ENCODE assay signal across 8 cellular contexts in the genomic region with DNA sequence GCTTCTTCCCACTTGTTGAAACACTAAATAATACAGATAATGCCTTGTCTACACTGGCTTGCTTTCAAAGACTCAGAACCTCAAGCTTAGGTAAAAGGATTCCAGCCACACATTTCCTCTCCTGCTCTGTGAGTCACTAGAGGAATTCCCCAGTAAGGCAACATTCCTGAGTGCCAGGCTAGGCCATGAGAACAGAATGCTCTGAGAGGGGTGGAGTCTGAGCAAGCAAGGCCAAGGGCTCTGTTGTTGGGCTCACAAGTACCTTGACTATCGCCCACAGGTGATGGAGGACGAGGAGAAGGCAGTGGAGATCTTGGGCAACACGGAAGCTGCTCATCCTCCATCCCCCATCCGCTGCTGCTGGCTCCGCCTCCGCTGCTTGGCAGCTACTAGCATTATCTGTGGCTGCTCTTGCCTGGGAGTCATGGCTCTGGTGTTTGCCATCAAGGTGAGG. TPM values are rescaled to one million over a fixed set of nuclear protein-coding genes. Genes with fewer than 3 reads are reported as not detected.
DNase-seq lines count a peak whose midpoint lies in the region; ATAC-seq and TF ChIP-seq lines count a peak whose summit lies in the region.

No MANE protein-coding gene starts in this region.

- H3K27me3 Mint-ChIP-seq in H9 (ENCODE audit: low read depth): no peaks in the 10 kb centered on the region

- no peaks in the 10 kb centered on the region for H4K20me1 ChIP-seq in H9 (ENCODE audit: control insufficient read depth, insufficient read depth, insufficient read length)
- peaks cover 12% of the 10 kb centered on the region for H4K20me1 ChIP-seq in smooth muscle cell (ENCODE audit: low read depth)

- no peak overlapping the region for H3K23ac ChIP-seq in H9 (ENCODE audit: insufficient read length, low read depth, low read length)

- H3K23me2 ChIP-seq in H9 (ENCODE audit: insufficient read length, low read depth, low read length, poor library complexity, severe bottlenecking): no peaks in the 10 kb centered on the region

- H3K4me1 ChIP-seq in H9 (ENCODE audit: insufficient read depth, low read length): no peaks in the 10 kb centered on the region
- peaks cover 0 to 33% (median 22%) of the 10 kb centered on the region in 12 donors for H3K4me1 ChIP-seq in heart left ventricle
- peaks cover 4% of the 10 kb centered on the region for H3K4me1 ChIP-seq in smooth muscle cell (ENCODE audit: low read depth)

- intact Hi-C loops in heart left ventricle (cut with DNase I): loop anchor here in 2 of 10 donors (5.0 to 10.0 kb wide), 2 partner anchors 39 to 173 kb away; no protein-coding TSS in a partner anchor

- H3K27me3 ChIP-seq in H9 (ENCODE audit: insufficient read depth, low read length) (no peaks in the 10 kb centered on the region), heart left ventricle (no peaks in the 10 kb centered on the region), smooth muscle cell (ENCODE audit: low read depth) (no peaks in the 10 kb centered on the region)

- no peak overlapping the region for H4K91ac ChIP-seq in H9 (ENCODE audit: insufficient read length, low read depth, low read length)

- no peak overlapping the region for H2AK5ac ChIP-seq in H9 (ENCODE audit: insufficient read length, low read length)

- no peak overlapping the region for H2BK20ac ChIP-seq in H9 (ENCODE audit: low read depth, low read length, poor library complexity, severe bottlenecking)

- no peak overlapping the region for H4K5ac ChIP-seq in H9 (ENCODE audit: insufficient read length, low read depth, low read length)

- no peaks in the 10 kb centered on the region for H3K79me1 ChIP-seq in H9 (ENCODE audit: insufficient read depth, low read depth, low read length, poor library complexity, severe bottlenecking)

- peak; percentile 63 for DNase-seq in H9
- DNase-seq in SW 1271 (lab: John Stamatoyannopoulos, UW): peak; percentile 64 to 90
- no peak for DNase-seq in heart left ventricle
- no peak for DNase-seq in smooth muscle cell (lab: John Stamatoyannopoulos, UW; ENCODE audit: unreplicated experiment)

- no peak overlapping the region for H3K4ac ChIP-seq in H9 (ENCODE audit: low read depth, low read length)

- H3K27ac Mint-ChIP-seq in H9: peak overlapping the region in 2 of 3 experiments; percentile 51 to 58; a peak in 4 of 7 replicates

- no peak overlapping the region for H4K8ac ChIP-seq in H9 (replicated peaks; ENCODE audit: insufficient read length, low read depth, low read length)

- no peak overlapping the region for H3K4me3 Mint-ChIP-seq in H9

- WGBS in H9 (ENCODE audit: extremely low coverage, insufficient read length, low lambda C conversion rate): no CpG with 5 or more reads among the region's 6 CpGs
- 72 to 82% (median 75%) methylated on average over 6 of the region's 6 CpGs for WGBS in heart left ventricle, 4 donors
- 77% methylated on average over 6 of the region's 6 CpGs for WGBS in smooth muscle cell (ENCODE audit: low lambda C conversion rate)

- H3K79me2 ChIP-seq in H9 (ENCODE audit: insufficient read depth, low read length) (no peaks in the 10 kb centered on the region), smooth muscle cell (ENCODE audit: low read depth) (no peaks in the 10 kb centered on the region)

- no peak overlapping the region for H2BK12ac ChIP-seq in H9 (ENCODE audit: insufficient read length, low read depth, low read length)

- H3K27ac ChIP-seq in H9 (ENCODE audit: insufficient read length, low read depth, low read length) (no peak overlapping the region), heart left ventricle (peak overlapping the region in 6 of 12 donors; percentile 49 to 65 (median 55)), smooth muscle cell (ENCODE audit: low read depth) (peak overlapping the region; percentile 97)

- H3K9ac ChIP-seq in H9 (ENCODE audit: extremely low read depth, insufficient read length, low read length): no peak overlapping the region
- H3K9ac ChIP-seq in smooth muscle cell (ENCODE audit: low read depth): peak overlapping the region; percentile 85

- no peak overlapping the region for H3T11ph ChIP-seq in H9 (ENCODE audit: low read length)

- TF ChIP-seq POLR2A in heart left ventricle (IDR thresholded peaks at IDR 0.05): no peak

- H3F3A ChIP-seq in smooth muscle cell (ENCODE audit: low read depth): peaks cover 9% of the 10 kb centered on the region

- H3K4me2 ChIP-seq in H9 (ENCODE audit: insufficient read depth, insufficient read length, low read length) (no peak overlapping the region), smooth muscle cell (peak overlapping the region; percentile 79)

- H3K9me3 ChIP-seq in H9 (ENCODE audit: control insufficient read depth, low read depth, low read length): no peaks in the 10 kb centered on the region
- no peaks in the 10 kb centered on the region for H3K9me3 ChIP-seq in heart left ventricle
- no peaks in the 10 kb centered on the region for H3K9me3 ChIP-seq in smooth muscle cell (replicated peaks; ENCODE audit: low read depth)

- H3K4me3 ChIP-seq in heart left ventricle (no peak overlapping the region), smooth muscle cell (peak overlapping the region; percentile 46)

- no peaks in the 10 kb centered on the region for H3K9me3 Mint-ChIP-seq in H9

- H3K36me3 ChIP-seq in heart left ventricle (peaks cover 0 to 82% (median 58%) of the 10 kb centered on the region in 9 donors), smooth muscle cell (ENCODE audit: low read depth) (peaks cover 8% of the 10 kb centered on the region)

- no peak overlapping the region for H3K18ac ChIP-seq in H9 (ENCODE audit: insufficient read length, low read depth, low read length)

- peaks cover 10 to 17% of the 10 kb centered on the region in 2 experiments for H3K4me1 Mint-ChIP-seq in H9

- peaks cover 16 to 65% (median 47%) of the 10 kb centered on the region in 3 experiments; a peak in 6 of 7 replicates for H3K36me3 Mint-ChIP-seq in H9 (ENCODE audit: insufficient read depth in 1 of 3, low read depth in 3 of 3)

- no peak overlapping the region for H2BK5ac ChIP-seq in H9 (ENCODE audit: insufficient read length, low read length)

- ATAC-seq in heart left ventricle: peak in 3 of 4 donors; percentile 7 to 32 (median 23)
- no peak for ATAC-seq in HG02973 (IDR thresholded peaks at IDR 0.05; ENCODE audit: unreplicated experiment)
- no peak for ATAC-seq in GM19452 (IDR thresholded peaks at IDR 0.05; ENCODE audit: unreplicated experiment)
- ATAC-seq in GM21619 (IDR thresholded peaks at IDR 0.05; ENCODE audit: unreplicated experiment): no peak
- no peak for ATAC-seq in GM18909 (IDR thresholded peaks at IDR 0.05; ENCODE audit: poor library complexity, unreplicated experiment)

- H3K14ac ChIP-seq in H9 (ENCODE audit: insufficient read depth, low read length): no peak overlapping the region

- TF ChIP-seq CTCF in H9 (conservative IDR thresholded peaks at IDR 0.05): no peak
- no peak for TF ChIP-seq CTCF in heart left ventricle (IDR thresholded peaks at IDR 0.05)
- TF ChIP-seq CTCF in smooth muscle cell (IDR thresholded peaks at IDR 0.05; ENCODE audit: borderline replicate concordance, insufficient read depth, poor library complexity, severe bottlenecking): no peak

- no peak overlapping the region for H2BK120ac ChIP-seq in H9 (ENCODE audit: low read depth, low read length, poor library complexity, severe bottlenecking)

- H2AFZ ChIP-seq in H9 (ENCODE audit: low read length): no peak overlapping the region
- no peak overlapping the region for H2AFZ ChIP-seq in smooth muscle cell (ENCODE audit: low read depth)

- no peak overlapping the region for H2BK15ac ChIP-seq in H9 (ENCODE audit: low read depth, low read length)

- no peak overlapping the region for H3K56ac ChIP-seq in H9 (ENCODE audit: insufficient read length, low read depth, low read length)

RNA-seq across cellular contexts. Expression of a gene that starts 6.7 kb away (rescaled TPM):
- total RNA-seq in H9 (2021) (46.6 and 47.9 TPM in 2 replicates), heart left ventricle (10 to 100 TPM; 13.5 to 26.7 (median 17.9) TPM), smooth muscle cell (24.9 and 35.9 TPM in 2 replicates)
- polyA plus RNA-seq in heart left ventricle (10 to 100 TPM; 19.5 to 37.7 TPM), smooth muscle cell (39.1 and 40.1 TPM in 2 replicates)

RNA-seq across cellular contexts. Expression of a gene that starts 20.4 kb away (rescaled TPM):
- 5.4 and 7.4 TPM in 2 replicates for total RNA-seq in H9 (2021)
- 1 to 10 TPM in 4 of 9 donors, under 1 TPM in 5; 0.48 to 1.8 (median 0.95) TPM for total RNA-seq in heart left ventricle
- polyA plus RNA-seq in heart left ventricle: 1 to 10 TPM; 1.4 to 2.1 TPM
- total RNA-seq in smooth muscle cell: 2.2 and 5.2 TPM in 2 replicates
- polyA plus RNA-seq in smooth muscle cell: 3.0 and 3.5 TPM in 2 replicates

RNA-seq across cellular contexts. Expression of a gene that starts 20.6 kb away (rescaled TPM):
- total RNA-seq in H9 (2021) (103 and 106 TPM in 2 replicates), heart left ventricle (10 to 100 TPM; 29.3 to 62.0 (median 50.3) TPM), smooth muscle cell (66.1 and 73.0 TPM in 2 replicates)
- polyA plus RNA-seq in heart left ventricle (10 to 100 TPM; 31.3 to 66.9 TPM), smooth muscle cell (92.5 and 107 TPM in 2 replicates)

RNA-seq across cellular contexts. Expression of a gene that starts 42.5 kb away (rescaled TPM):
- 63.1 and 65.5 TPM in 2 replicates for total RNA-seq in H9 (2021)
- total RNA-seq in heart left ventricle: 10 to 100 TPM; 30.2 to 51.2 (median 44.7) TPM
- 10 to 100 TPM; 22.9 to 23.8 TPM for polyA plus RNA-seq in heart left ventricle
- 9.0 and 16.2 TPM in 2 replicates for total RNA-seq in smooth muscle cell
- polyA plus RNA-seq in smooth muscle cell: 14.5 and 24.9 TPM in 2 replicates

RNA-seq across cellular contexts. Expression of a gene that starts 45.5 kb away (rescaled TPM):
- 20.0 TPM in 2 replicates for total RNA-seq in H9 (2021)
- total RNA-seq in heart left ventricle: 10 to 100 TPM; 14.3 to 30.9 (median 22.7) TPM
- 10 to 100 TPM; 11.2 to 14.9 TPM for polyA plus RNA-seq in heart left ventricle
- total RNA-seq in smooth muscle cell: 11.2 and 11.6 TPM in 2 replicates
- polyA plus RNA-seq in smooth muscle cell: 13.0 and 13.4 TPM in 2 replicates

Comparison
In these comparisons a context has a peak if more than half of its experiments do, and no peak if none do; other contexts are left out.
1. DNase-seq: peak in H9 (single experiment) and SW 1271 (2 of 2); none in heart left ventricle (0 of 5) and smooth muscle cell (single experiment).
2. ATAC-seq: peak in heart left ventricle (3 of 4); none in HG02973 (single experiment), GM19452 (single experiment), GM21619 (single experiment) and GM18909 (single experiment).